In the genomic region with DNA sequence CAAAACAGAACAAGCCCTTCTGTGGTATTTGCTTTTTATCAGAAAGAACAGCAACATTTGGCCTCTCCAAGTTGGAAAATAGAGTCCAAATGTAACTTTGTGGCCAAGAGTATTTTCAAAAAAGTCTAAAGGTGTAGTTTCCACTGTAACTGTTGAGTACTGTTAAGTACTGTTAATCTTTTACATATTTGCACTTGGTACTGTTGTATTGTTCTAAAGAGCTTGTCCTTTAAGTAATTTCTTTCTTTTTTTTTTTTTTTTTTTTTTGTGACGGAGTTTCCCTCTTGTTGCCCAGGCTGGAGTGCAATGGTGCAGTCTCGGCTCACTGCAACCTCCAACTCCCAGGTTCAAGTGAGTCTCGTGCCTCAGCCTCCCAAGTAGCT, we compare ENCODE assay signal across 1 cellular context.
TF ChIP-seq lines count a peak whose summit lies in the region.

No MANE protein-coding gene starts in this region.

TF ChIP-seq in GM12878, 131 proteins besides CTCF, POLR2A, EP300 and RAD21:
- TF ChIP-seq, protein P1, sequence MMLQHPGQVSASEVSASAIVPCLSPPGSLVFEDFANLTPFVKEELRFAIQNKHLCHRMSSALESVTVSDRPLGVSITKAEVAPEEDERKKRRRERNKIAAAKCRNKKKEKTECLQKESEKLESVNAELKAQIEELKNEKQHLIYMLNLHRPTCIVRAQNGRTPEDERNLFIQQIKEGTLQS (IDR thresholded peaks at IDR 0.05; ENCODE audit: borderline replicate concordance, extremely low read depth, low read depth, low read length), result no peak
- no peak for TF ChIP-seq CBFB (IDR thresholded peaks at IDR 0.05; ENCODE audit: low read depth)
